ENCODE assay signal across 8 cellular contexts in the genomic region with DNA sequence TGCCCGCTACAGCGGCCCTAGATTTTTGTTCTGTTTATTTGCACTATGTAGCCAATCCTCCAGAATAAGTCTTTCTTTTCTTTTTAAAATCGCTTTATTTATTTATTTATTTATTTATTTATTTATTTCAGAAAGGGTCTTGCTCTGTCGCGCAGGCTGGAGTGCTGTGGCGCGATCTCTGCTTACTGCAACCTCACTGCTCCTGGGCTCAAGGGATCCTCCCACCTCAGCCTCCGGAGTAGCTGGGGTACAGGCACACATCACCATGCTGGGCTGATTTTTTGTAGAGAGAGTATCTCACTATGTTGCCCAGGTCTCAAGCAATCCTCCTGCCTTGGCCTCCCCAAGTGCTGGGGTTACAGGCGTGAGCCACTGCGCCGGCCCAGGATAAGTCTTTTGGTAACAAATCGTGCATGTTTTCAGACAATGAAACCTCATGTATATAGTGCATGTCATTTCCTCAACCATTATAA. TPM values are rescaled to one million over a fixed set of nuclear protein-coding genes. Genes with fewer than 3 reads are reported as not detected.
DNase-seq lines count a peak whose midpoint lies in the region; ATAC-seq, FAIRE-seq and TF ChIP-seq lines count a peak whose summit lies in the region.

No MANE protein-coding gene starts in this region.

- ATAC-seq in HG02852 (IDR thresholded peaks at IDR 0.05; ENCODE audit: unreplicated experiment) (no peak), HG02678 (IDR thresholded peaks at IDR 0.05; ENCODE audit: unreplicated experiment) (no peak), HG02642 (IDR thresholded peaks at IDR 0.05; ENCODE audit: poor library complexity, unreplicated experiment) (no peak)

- H3K27me3 Mint-ChIP-seq in nephron (ENCODE audit: low read depth): peaks cover 9% of the 10 kb centered on the region

- FAIRE-seq in GM19239 (lab: Jason Lieb, UNC): no peak

- no peaks in the 10 kb centered on the region for H3K9me3 Mint-ChIP-seq in nephron

- peak overlapping the region; percentile 82; the same call in 1 of the 2 replicates for H2AFZ ChIP-seq in KMS-11 (ENCODE audit: low read depth)

- H3K27ac ChIP-seq in KMS-11: no peak overlapping the region

- H3K79me2 ChIP-seq in KMS-11 (ENCODE audit: insufficient read depth, low read depth): no peaks in the 10 kb centered on the region; the same call in 1 of the 2 replicates

- H3K4me3 ChIP-seq in BE2C (ENCODE audit: low read depth, low read length) (peak overlapping the region; percentile 75; the same call in 1 of the 2 replicates), KMS-11 (IDR thresholded peaks at IDR 0.05; ENCODE audit: insufficient read depth, low read depth, low read length) (no peak overlapping the region), choroid plexus epithelial cell (ENCODE audit: low read depth, low read length) (peak overlapping the region; percentile 86)

- H3K27me3 ChIP-seq in BE2C (no peaks in the 10 kb centered on the region), KMS-11 (ENCODE audit: insufficient read depth, low read depth) (no peaks in the 10 kb centered on the region)

- H3K4me3 Mint-ChIP-seq in nephron: peak overlapping the region; percentile 78 to 91 (median 89)

- peaks cover 4% of the 10 kb centered on the region; the same call in 1 of the 2 replicates for H3K4me1 ChIP-seq in BE2C
- H3K4me1 ChIP-seq in KMS-11 (ENCODE audit: low read depth, poor library complexity, severe bottlenecking): peaks cover 12% of the 10 kb centered on the region

- H3K27ac Mint-ChIP-seq in nephron: no peak overlapping the region

- no peaks in the 10 kb centered on the region for H3K9me3 ChIP-seq in BE2C

- H3K36me3 Mint-ChIP-seq in nephron (ENCODE audit: low read depth): peaks cover 13% of the 10 kb centered on the region

- no peaks in the 10 kb centered on the region for H4K20me1 ChIP-seq in KMS-11 (ENCODE audit: insufficient read depth)

- no peak overlapping the region for H3K4me2 ChIP-seq in KMS-11

- peaks cover 9% of the 10 kb centered on the region; the same call in 1 of the 2 replicates for H3K36me3 ChIP-seq in BE2C
- H3K36me3 ChIP-seq in KMS-11 (ENCODE audit: insufficient read depth): no peaks in the 10 kb centered on the region; the same call in 1 of the 2 replicates

- DNase-seq in BE2C (no peak), choroid plexus epithelial cell (ENCODE audit: low read depth) (no peak), GM19239 (ENCODE audit: insufficient read length, low spot score) (no peak)

- peaks cover 24% of the 10 kb centered on the region for H3K4me1 Mint-ChIP-seq in nephron

- H3K9ac ChIP-seq in KMS-11: no peak overlapping the region

- no peak for TF ChIP-seq CTCF in BE2C (IDR thresholded peaks at IDR 0.05; ENCODE audit: low read depth, low read length)
- no peak for TF ChIP-seq CTCF in KMS-11 (conservative IDR thresholded peaks at IDR 0.05; ENCODE audit: low read depth, low read length)
- no peak for TF ChIP-seq CTCF in choroid plexus epithelial cell (conservative IDR thresholded peaks at IDR 0.05; ENCODE audit: low read depth, low read length)
- TF ChIP-seq CTCF in nephron (IDR thresholded peaks at IDR 0.05; ENCODE audit: unreplicated experiment in 3 of 3): no peak

RNA-seq across cellular contexts. Expression of gene MTFMT, which starts 0.3 kb away (rescaled TPM):
- polyA plus RNA-seq in BE2C (2012; ENCODE audit: insufficient read depth, insufficient read length, low read depth): 11.1 TPM

RNA-seq across cellular contexts. Expression of gene SLC51B, which starts 15.4 kb away (rescaled TPM):
- polyA plus RNA-seq in BE2C (2012; ENCODE audit: insufficient read depth, insufficient read length, low read depth): not detected

RNA-seq across cellular contexts. Expression of gene RASL12, which starts 38.0 kb away (rescaled TPM):
- 0.36 TPM for polyA plus RNA-seq in BE2C (2012; ENCODE audit: insufficient read depth, insufficient read length, low read depth)

RNA-seq across cellular contexts. Expression of gene SPG21, which starts 40.1 kb away (rescaled TPM):
- polyA plus RNA-seq in BE2C (2012; ENCODE audit: insufficient read depth, insufficient read length, low read depth): 52.3 TPM

RNA-seq across cellular contexts. Expression of gene KBTBD13, which starts 46.8 kb away (rescaled TPM):
- polyA plus RNA-seq in BE2C (2012; ENCODE audit: insufficient read depth, insufficient read length, low read depth): not detected
